Comparison of ENCODE assay signal across 1 cellular context in the genomic region with DNA sequence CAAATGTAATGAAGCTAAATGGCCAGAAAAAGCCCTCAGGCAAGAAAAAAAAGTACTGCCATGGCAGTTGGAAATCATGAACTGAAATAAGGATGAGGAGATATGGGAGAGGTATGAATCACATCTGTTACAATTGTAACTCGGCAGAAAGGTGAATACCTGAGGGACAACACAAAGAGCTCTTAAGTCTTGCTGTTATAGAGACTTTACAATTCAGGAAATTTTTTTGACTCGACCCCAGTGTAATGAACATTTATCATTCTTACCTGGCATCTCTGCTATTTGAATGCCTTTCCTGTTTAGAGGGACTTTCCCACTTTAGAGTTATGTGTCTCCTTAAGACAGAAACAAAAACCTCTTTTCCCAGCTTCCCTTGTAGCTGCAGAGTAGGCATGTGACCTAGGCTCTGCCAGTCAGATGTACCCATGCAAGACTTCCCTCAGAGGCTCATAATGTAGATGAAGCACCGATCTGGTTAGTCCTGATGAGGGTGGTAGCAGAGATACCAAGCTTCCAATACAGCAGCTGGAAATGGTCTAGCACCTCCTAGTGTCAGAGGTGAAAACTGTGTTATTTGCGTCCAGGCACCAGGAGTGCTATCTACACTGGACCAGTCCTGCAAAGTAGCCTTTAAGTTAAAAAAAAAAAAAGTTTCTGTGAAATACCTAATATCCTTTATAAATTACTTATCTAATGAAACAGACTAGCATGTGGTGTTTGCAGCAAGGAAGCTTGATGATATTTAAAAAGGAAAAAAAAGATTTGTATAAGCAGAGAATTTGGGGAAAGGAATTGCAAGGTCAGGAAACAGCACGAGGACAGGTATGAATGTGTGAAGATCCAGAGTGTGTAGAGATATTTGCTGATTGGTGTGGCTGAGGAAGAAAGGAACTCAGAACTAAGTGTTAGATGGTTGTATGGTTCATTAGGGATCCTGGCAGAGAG.
TF ChIP-seq lines count a peak whose summit lies in the region.

No MANE protein-coding gene starts in this region.

TF ChIP-seq in GM12878, 131 proteins besides CTCF, POLR2A, EP300 and RAD21 (continued from another document):
- TF ChIP-seq E2F8 (IDR thresholded peaks at IDR 0.05; ENCODE audit: low read depth, partially characterized antibody) (no peak), BMI1 (IDR thresholded peaks at IDR 0.05; ENCODE audit: borderline replicate concordance) (no peak)
